In the genomic region with DNA sequence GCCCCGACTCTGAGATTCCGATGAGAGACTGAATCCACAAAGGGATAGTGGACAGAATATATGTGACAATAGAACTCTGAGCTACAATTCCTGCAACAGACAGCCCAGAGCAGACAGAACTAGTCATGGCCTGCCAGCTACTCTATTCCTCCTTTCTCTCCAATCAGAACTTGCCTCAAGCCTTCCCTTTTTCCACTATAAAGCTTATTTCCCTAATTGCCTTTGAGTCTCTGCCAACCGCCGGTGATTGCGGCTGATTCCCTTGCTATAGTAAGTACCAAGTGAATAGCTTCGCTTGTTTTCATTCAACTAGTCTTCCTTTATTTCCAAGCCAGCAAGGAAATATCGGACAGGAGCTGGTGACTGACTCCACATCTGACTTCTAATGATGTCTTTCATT, we compare ENCODE assay signal across 30 cellular contexts.
A peak's percentile ranks its signal among the peaks of the same experiment; 100 is the strongest.
DNase-seq lines count a peak whose midpoint lies in the region; ATAC-seq and TF ChIP-seq lines count a peak whose summit lies in the region.
"Had no signal": no experiment of that assay in that cellular context is flagged by ENCODE, and none has a peak within 500 bp of the region (broad histone marks: within the 10 kb centered on the region; RNA-seq: fewer than 3 reads in every experiment).

No MANE protein-coding gene starts in this region.

- peak; percentile 26 for DNase-seq in MV-4-11 (lab: John Stamatoyannopoulos, UW)
- peak; percentile 75 to 79 for DNase-seq in NCI-H526 (lab: John Stamatoyannopoulos, UW)
- peak; percentile 36 for DNase-seq in epithelial cell of esophagus (ENCODE audit: low read depth)
- DNase-seq in pons (ENCODE audit: low spot score): peak; percentile 4
- no peak for DNase-seq in stimulated activated naive CD8-positive, alpha-beta T cell treated with anti-CD3 and anti-CD28 coated beads, Interleukin-15, amount 100 ng/mL, for 72 hours
- DNase-seq in T-helper 2 cell: no peak
- DNase-seq in esophagus muscularis mucosa (ENCODE audit: extremely low spot score): no peak
- DNase-seq: activated CD4-positive, alpha-beta T cell treated with anti-CD3 and anti-CD28 coated beads for 36 hours; amniotic stem cell; Calu3; DND-41; effector CD4-positive, alpha-beta T cell; GF-D8; Kasumi-1; left ventricle myocardium superior; midbrain; naive thymus-derived CD4-positive, alpha-beta T cell; NCI-H1694; NCI-H2171; occipital lobe; stimulated activated CD4-positive, alpha-beta T cell treated with anti-CD3 and anti-CD28 coated beads, Interleukin-4, amount 100 ng/mL, for 4 hours; substantia nigra; T-helper 17 cell had no signal

- WGBS in esophagus muscularis mucosa: 77% methylated on average over 7 of the region's 7 CpGs

- H3K4me1 ChIP-seq in esophagus muscularis mucosa: no peaks in the 10 kb centered on the region

- TF ChIP-seq CTCF in epithelial cell of esophagus (IDR thresholded peaks at IDR 0.05; ENCODE audit: insufficient read depth, low read depth, low read length, missing control alignments) (no peak), esophagus muscularis mucosa (IDR thresholded peaks at IDR 0.05) (no peak)

- H3K27me3 ChIP-seq in esophagus muscularis mucosa: no peaks in the 10 kb centered on the region

- no peak for TF ChIP-seq EP300 in esophagus muscularis mucosa (IDR thresholded peaks at IDR 0.05)

- H3K27ac ChIP-seq in esophagus muscularis mucosa (replicated peaks in 1 of 4): no peak overlapping the region

- H3K4me3 ChIP-seq in epithelial cell of esophagus (ENCODE audit: low read length) (no peak overlapping the region), esophagus muscularis mucosa (no peak overlapping the region)
- H3K4me3 ChIP-seq: GM23338 had no signal

- intact Hi-C loops in esophagus muscularis mucosa (cut with DNase I): no loop called here

- no peaks in the 10 kb centered on the region for H3K4me1 Mint-ChIP-seq in stimulated activated naive CD8-positive, alpha-beta T cell treated with anti-CD3 and anti-CD28 coated beads, Interleukin-15, amount 100 ng/mL, for 72 hours
- H3K4me1 Mint-ChIP-seq: activated CD4-positive, alpha-beta T cell treated with anti-CD3 and anti-CD28 coated beads for 36 hours; activated naive CD4-positive, alpha-beta T cell treated with anti-CD3 and anti-CD28 coated beads, Interleukin-2, amount 50 U/mL, for 24 hours; activated T-helper 17 cell treated with anti-CD3 and anti-CD28 coated beads, Interleukin-2, amount 50 U/mL, for 72 hours; CD14-positive monocyte; naive thymus-derived CD4-positive, alpha-beta T cell; T-helper 17 cell had no signal

- no peaks in the 10 kb centered on the region for H3K36me3 ChIP-seq in esophagus muscularis mucosa

- ATAC-seq in stimulated activated naive CD8-positive, alpha-beta T cell treated with anti-CD3 and anti-CD28 coated beads, Interleukin-15, amount 100 ng/mL, for 72 hours: no peak
- ATAC-seq in GM21717 (IDR thresholded peaks at IDR 0.05; ENCODE audit: unreplicated experiment): no peak
- ATAC-seq: activated CD4-positive, alpha-beta T cell treated with anti-CD3 and anti-CD28 coated beads for 36 hours; activated T-helper 17 cell treated with anti-CD3 and anti-CD28 coated beads, Interleukin-2, amount 50 U/mL, for 72 hours; GM23338; left ventricle myocardium superior; naive thymus-derived CD4-positive, alpha-beta T cell; Right ventricle myocardium inferior; SK-N-SH treated with all-trans-retinoic acid at 6 μM for 48 hours; T-helper 17 cell had no signal

- peaks cover 9 to 10% of the 10 kb centered on the region in 2 donors for H3K9me3 Mint-ChIP-seq in stimulated activated naive CD8-positive, alpha-beta T cell treated with anti-CD3 and anti-CD28 coated beads, Interleukin-15, amount 100 ng/mL, for 72 hours

- no peaks in the 10 kb centered on the region for H3K27me3 Mint-ChIP-seq in stimulated activated naive CD8-positive, alpha-beta T cell treated with anti-CD3 and anti-CD28 coated beads, Interleukin-15, amount 100 ng/mL, for 72 hours
- H3K27me3 Mint-ChIP-seq: activated CD4-positive, alpha-beta T cell treated with anti-CD3 and anti-CD28 coated beads for 36 hours; activated T-helper 17 cell treated with anti-CD3 and anti-CD28 coated beads, Interleukin-2, amount 50 U/mL, for 72 hours; naive thymus-derived CD4-positive, alpha-beta T cell; T-helper 17 cell had no signal

- TF ChIP-seq POLR2A in esophagus muscularis mucosa (IDR thresholded peaks at IDR 0.05; ENCODE audit: low read depth): no peak

- no peak overlapping the region for H3K27ac Mint-ChIP-seq in stimulated activated naive CD8-positive, alpha-beta T cell treated with anti-CD3 and anti-CD28 coated beads, Interleukin-15, amount 100 ng/mL, for 72 hours
- H3K27ac Mint-ChIP-seq: activated CD4-positive, alpha-beta T cell treated with anti-CD3 and anti-CD28 coated beads for 36 hours; activated naive CD4-positive, alpha-beta T cell treated with anti-CD3 and anti-CD28 coated beads, Interleukin-2, amount 50 U/mL, for 24 hours; activated T-helper 17 cell treated with anti-CD3 and anti-CD28 coated beads, Interleukin-2, amount 50 U/mL, for 72 hours; GM23338; naive thymus-derived CD4-positive, alpha-beta T cell; T-helper 17 cell had no signal

- H3K4me3 Mint-ChIP-seq in stimulated activated naive CD8-positive, alpha-beta T cell treated with anti-CD3 and anti-CD28 coated beads, Interleukin-15, amount 100 ng/mL, for 72 hours: no peak overlapping the region
- H3K4me3 Mint-ChIP-seq: activated CD4-positive, alpha-beta T cell treated with anti-CD3 and anti-CD28 coated beads for 36 hours; activated naive CD4-positive, alpha-beta T cell treated with anti-CD3 and anti-CD28 coated beads, Interleukin-2, amount 50 U/mL, for 24 hours; activated T-helper 17 cell treated with anti-CD3 and anti-CD28 coated beads, Interleukin-2, amount 50 U/mL, for 72 hours; CD14-positive monocyte; GM23338; naive thymus-derived CD4-positive, alpha-beta T cell; T-helper 17 cell had no signal

- peaks cover 0 to 16% (median 12%) of the 10 kb centered on the region in 4 donors for H3K9me3 ChIP-seq in esophagus muscularis mucosa

Comparison
In these comparisons a context has a peak if more than half of its experiments do, and no peak if none do; other contexts are left out.
1. DNase-seq: peak in MV-4-11 (single experiment), NCI-H526 (2 of 2), epithelial cell of esophagus (single experiment) and pons (single experiment); none in stimulated activated naive CD8-positive, alpha-beta T cell treated with anti-CD3 and anti-CD28 coated beads, Interleukin-15, amount 100 ng/mL, for 72 hours (0 of 2), T-helper 2 cell (0 of 5) and esophagus muscularis mucosa (single experiment).